8 cellular contexts compared by ENCODE assay signal in the genomic region with DNA sequence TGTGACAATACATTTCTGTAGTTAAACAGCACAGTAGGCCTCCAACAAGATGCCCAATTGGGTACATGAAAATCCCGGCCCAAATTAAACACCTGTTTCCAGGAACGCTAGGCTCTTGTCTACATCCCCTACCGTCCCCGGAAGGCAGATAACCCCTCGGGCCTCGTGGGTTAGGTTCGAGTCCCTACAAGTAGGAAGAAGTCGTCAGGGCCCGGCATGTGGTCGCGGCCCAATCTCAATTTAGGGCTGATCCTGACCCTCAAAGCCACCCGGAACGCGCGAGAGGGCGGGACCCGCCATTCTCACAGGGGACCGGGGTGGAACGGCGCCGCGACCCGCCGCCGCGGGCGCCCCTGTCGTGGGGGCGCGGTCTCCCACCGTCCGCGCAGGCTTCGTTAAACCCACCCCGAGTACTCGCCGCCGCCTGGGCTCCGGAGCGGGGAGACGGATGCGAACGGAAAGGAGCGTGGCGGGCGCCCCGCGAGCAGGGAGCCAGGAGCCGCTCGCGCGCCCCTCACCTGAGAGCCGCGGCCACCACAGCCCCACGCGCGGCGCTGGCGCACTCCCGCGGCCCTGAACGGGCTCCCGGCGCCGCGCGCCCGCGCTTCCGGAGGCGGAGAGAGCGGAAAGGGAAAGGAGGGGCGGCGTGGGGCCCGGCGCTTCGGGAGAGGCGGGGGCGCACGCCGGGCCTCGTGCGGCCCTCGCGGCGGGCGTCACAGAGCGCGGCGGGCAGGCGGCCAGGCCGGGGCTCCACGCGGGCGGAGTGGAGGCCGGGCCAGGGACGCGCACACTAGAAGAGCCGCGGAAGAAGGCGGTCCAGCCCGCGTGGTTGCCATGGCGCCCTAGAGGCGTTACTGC. TPM values are rescaled to one million over a fixed set of nuclear protein-coding genes. Genes with fewer than 3 reads are reported as not detected.
DNase-seq lines count a peak whose midpoint lies in the region; ATAC-seq and TF ChIP-seq lines count a peak whose summit lies in the region.

A gene (minus strand): TSS at position 621 of the 858 bp plus-strand sequence. CDS start 12,804 bp downstream, outside the sequence.

- H3K9me2 ChIP-seq in OCI-LY7 (ENCODE audit: insufficient read depth, low read length) = no peaks in the 10 kb centered on the region

- H3K27ac ChIP-seq in OCI-LY7 (ENCODE audit: low read depth, low read length, poor library complexity, severe bottlenecking) (peak within 1 kb of the TSS; percentile 76), mucosa of rectum (ENCODE audit: low read depth in 2 of 2, low read length in 2 of 2) (peak within 1 kb of the TSS; percentile 82 to 84)

- DNase-seq in COLO829 (ENCODE audit: low spot score) (peak; percentile 91), OCI-LY7 (ENCODE audit: low spot score) (peak; percentile 76), activated T-cell treated with anti-CD3 and anti-CD28 coated beads for 48 hours (ENCODE audit: low read depth) (peak; percentile 75), epithelial cell of proximal tubule (ENCODE audit: low read depth) (no peak)
- peak; percentile 74 for DNase-seq in stimulated activated CD8-positive, alpha-beta memory T cell treated with anti-CD3 and anti-CD28 coated beads, Interleukin-4, amount 100 ng/mL, for 24 hours (ENCODE audit: low read depth)

- H3K36me3 ChIP-seq in OCI-LY7 (ENCODE audit: insufficient read depth, low read length) = 0 out of 2 replicates have a peak, but pooled peaks cover 11% of the 10 kb centered on the region
- H3K36me3 ChIP-seq in mucosa of rectum (ENCODE audit: control insufficient read depth in 2 of 2, insufficient read depth in 2 of 2, low read length in 2 of 2) = peaks cover 0 to 2% of the 10 kb centered on the region in 2 donors

- TF ChIP-seq CTCF in OCI-LY7 (conservative IDR thresholded peaks at IDR 0.05; ENCODE audit: low read length) (no peak), epithelial cell of proximal tubule (conservative IDR thresholded peaks at IDR 0.05; ENCODE audit: low read depth, low read length) (no peak)

- no peaks in the 10 kb centered on the region for H3K9me3 ChIP-seq in OCI-LY7 (ENCODE audit: low read length)
- H3K9me3 ChIP-seq in mucosa of rectum (ENCODE audit: control insufficient read depth in 2 of 2, low read length in 2 of 2) = no peaks in the 10 kb centered on the region

- CTCF ChIA-PET in OCI-LY7 (lab: Charles Lee; ENCODE audit: unreplicated experiment) = interaction anchor here (1.7 kb wide), 1 partner anchor 101 kb away, joined by 4 read pairs; no protein-coding TSS in a partner anchor

- ATAC-seq in GM19452 (IDR thresholded peaks at IDR 0.05; ENCODE audit: unreplicated experiment) = peak; percentile 69
- peak; percentile 76 for ATAC-seq in HG03571 (IDR thresholded peaks at IDR 0.05; ENCODE audit: unreplicated experiment)

- peaks cover 23% of the 10 kb centered on the region; the same call in 1 of the 2 replicates for H3K79me2 ChIP-seq in OCI-LY7 (ENCODE audit: insufficient read depth, low read depth, low read length)

- no TSS peak for BruUV-seq in OCI-LY7 (replicated peaks; lab: Mats Ljungman, UMichigan)

- H3K27me3 ChIP-seq in mucosa of rectum (ENCODE audit: control insufficient read depth in 2 of 2, insufficient read depth in 2 of 2, low read length in 2 of 2) = no peaks in the 10 kb centered on the region

- intact Hi-C loops in OCI-LY7 (cut with micrococcal nuclease; ENCODE audit: unreplicated experiment) = loop anchor here (1.0 to 10.0 kb wide), 3 partner anchors 60 to 919 kb away; a partner anchor contains a TSS

- H4K20me1 ChIP-seq in OCI-LY7 (ENCODE audit: insufficient read depth, low read length) = no peaks in the 10 kb centered on the region

- peak within 1 kb of the TSS; percentile 70 for H2AFZ ChIP-seq in OCI-LY7 (ENCODE audit: low read length)

- H3K4me2 ChIP-seq in OCI-LY7 (ENCODE audit: low read length) = peak within 1 kb of the TSS; percentile 92

- POLR2A ChIA-PET in OCI-LY7 (lab: Charles Lee) = interaction anchor here (0.7 to 1.2 kb wide), 2 partner anchors 53 to 149 kb away, joined by 3 to 5 read pairs; no protein-coding TSS in a partner anchor

- H3K4me1 ChIP-seq in OCI-LY7 (ENCODE audit: insufficient read depth, low read length, poor library complexity, severe bottlenecking) (peaks cover 40% of the 10 kb centered on the region), mucosa of rectum (ENCODE audit: control insufficient read depth in 2 of 2, insufficient read depth in 2 of 2, low read length in 2 of 2) (peaks cover 7 to 10% of the 10 kb centered on the region in 2 donors)

- H3K9ac ChIP-seq in mucosa of rectum (ENCODE audit: low read depth in 1 of 2, low read length in 2 of 2) = peak within 1 kb of the TSS; percentile 63 to 88

- H3K4me3 ChIP-seq in OCI-LY7 (ENCODE audit: low read depth, low read length, poor library complexity, severe bottlenecking) (peak within 1 kb of the TSS; percentile 78), epithelial cell of proximal tubule (ENCODE audit: low read depth, low read length) (peak within 1 kb of the TSS; percentile 66), mucosa of rectum (ENCODE audit: low read length in 2 of 2) (peak within 1 kb of the TSS; percentile 66 to 77)

RNA-seq across cellular contexts. Expression of the gene that starts here (rescaled TPM):
- total RNA-seq in OCI-LY7 (2014; rRNA removed; shearing (Covaris generic)) = 20.4 and 22.7 TPM in 2 replicates
- total RNA-seq in OCI-LY7 (2022) (54.0 and 57.3 TPM in 2 replicates), epithelial cell of proximal tubule (22.6 and 27.7 TPM in 2 replicates)
